ENCODE assay signal across 13 cellular contexts in genomic region chr9:120386390-120387131, GRCh38.
DNase-seq lines count a peak whose midpoint lies in the region; ATAC-seq and TF ChIP-seq lines count a peak whose summit lies in the region.
"Had no signal": no experiment of that assay in that cellular context is flagged by ENCODE, and none has a peak within 500 bp of the region (broad histone marks: within the 10 kb centered on the region; RNA-seq: fewer than 3 reads in every experiment).

No MANE protein-coding gene starts in this region.

- intact Hi-C loops in lower lobe of right lung (cut with DNase I) = no loop called here

- TF ChIP-seq EP300 in suprapubic skin (IDR thresholded peaks at IDR 0.05) = no peak

- ATAC-seq in lower lobe of right lung = peak; percentile 2 to 34
- no peak for ATAC-seq in GM19397 (IDR thresholded peaks at IDR 0.05; ENCODE audit: unreplicated experiment)
- ATAC-seq: activated CD8-positive, alpha-beta T cell treated with anti-CD3 and anti-CD28 coated beads for 36 hours had no signal

- peak; percentile 26 for DNase-seq in Caki2 (ENCODE audit: low read depth)
- DNase-seq in NCI-H146 treated with DMSO at 0.1 percent for 48 hours (lab: John Stamatoyannopoulos, UW; ENCODE audit: unreplicated experiment) = peak; percentile 87
- DNase-seq in astrocyte of the cerebellum (ENCODE audit: low read depth) = peak; percentile 38
- DNase-seq in lower lobe of right lung = no peak
- no peak for DNase-seq in T-helper 2 cell treated with Interferon-gamma antibody and Interleukin-4, amounts not matched to agents 5 μg/mL and 100 μg/mL, for 36 hours (ENCODE audit: low spot score)
- no peak for DNase-seq in effector CD4-positive, alpha-beta T cell
- DNase-seq in suprapubic skin (ENCODE audit: low spot score in 2 of 2) = no peak
- DNase-seq: activated CD8-positive, alpha-beta T cell treated with anti-CD3 and anti-CD28 coated beads for 36 hours; brain microvascular endothelial cell; CD4-positive, alpha-beta T cell; GOT3 had no signal

- TF ChIP-seq POLR2A in suprapubic skin (IDR thresholded peaks at IDR 0.05) = no peak

- H3K4me1 Mint-ChIP-seq in T-helper 2 cell treated with Interferon-gamma antibody and Interleukin-4, amounts not matched to agents 5 μg/mL and 100 μg/mL, for 36 hours (ENCODE audit: low read depth) = no peaks in the 10 kb centered on the region

- TF ChIP-seq CTCF in astrocyte of the cerebellum (IDR thresholded peaks at IDR 0.05; ENCODE audit: low read depth, low read length, missing control alignments) (no peak), lower lobe of right lung (IDR thresholded peaks at IDR 0.05) (no peak), suprapubic skin (IDR thresholded peaks at IDR 0.05) (no peak)

- no peak overlapping the region for H3K4me3 Mint-ChIP-seq in T-helper 2 cell treated with Interferon-gamma antibody and Interleukin-4, amounts not matched to agents 5 μg/mL and 100 μg/mL, for 36 hours
- H3K4me3 Mint-ChIP-seq: activated CD8-positive, alpha-beta T cell treated with anti-CD3 and anti-CD28 coated beads for 36 hours; CD4-positive, alpha-beta T cell; neural crest cell had no signal

- H3K4me1 ChIP-seq in lower lobe of right lung (peaks cover 8% of the 10 kb centered on the region), suprapubic skin (peaks cover 12% of the 10 kb centered on the region)

- H3K4me3 ChIP-seq in astrocyte of the cerebellum (ENCODE audit: low read depth, low read length) (no peak overlapping the region), lower lobe of right lung (no peak overlapping the region), suprapubic skin (no peak overlapping the region)

- in situ Hi-C loops in Caki2 (cut with HindIII; ENCODE audit: low pct_unique_long_range_greater_than_20kb, low sequenced_read_pairs) = no loop called here
- in situ Hi-C loops in astrocyte of the cerebellum (cut with HindIII; ENCODE audit: low sequenced_read_pairs) = no loop called here

- WGBS in suprapubic skin = 64% methylated on average over 11 of the region's 11 CpGs

- H3K9me3 Mint-ChIP-seq in T-helper 2 cell treated with Interferon-gamma antibody and Interleukin-4, amounts not matched to agents 5 μg/mL and 100 μg/mL, for 36 hours = no peaks in the 10 kb centered on the region
- H3K9me3 Mint-ChIP-seq: activated CD8-positive, alpha-beta T cell treated with anti-CD3 and anti-CD28 coated beads for 36 hours; CD4-positive, alpha-beta T cell; neural crest cell had no signal

- H3K36me3 Mint-ChIP-seq in T-helper 2 cell treated with Interferon-gamma antibody and Interleukin-4, amounts not matched to agents 5 μg/mL and 100 μg/mL, for 36 hours (ENCODE audit: low read depth) = peaks cover 23% of the 10 kb centered on the region

- no peak overlapping the region for H3K27ac ChIP-seq in lower lobe of right lung
- no peak overlapping the region for H3K27ac ChIP-seq in suprapubic skin
- H3K27ac ChIP-seq: brain microvascular endothelial cell had no signal

- H3K27me3 ChIP-seq in lower lobe of right lung (ENCODE audit: low read depth) = no peaks in the 10 kb centered on the region
- no peaks in the 10 kb centered on the region for H3K27me3 ChIP-seq in suprapubic skin
- H3K27me3 ChIP-seq: brain microvascular endothelial cell had no signal

- no peaks in the 10 kb centered on the region for H3K9me3 ChIP-seq in lower lobe of right lung
- H3K9me3 ChIP-seq in suprapubic skin = no peaks in the 10 kb centered on the region

- H3K27me3 Mint-ChIP-seq in T-helper 2 cell treated with Interferon-gamma antibody and Interleukin-4, amounts not matched to agents 5 μg/mL and 100 μg/mL, for 36 hours (ENCODE audit: low read depth) = no peaks in the 10 kb centered on the region
- H3K27me3 Mint-ChIP-seq: activated CD8-positive, alpha-beta T cell treated with anti-CD3 and anti-CD28 coated beads for 36 hours; CD4-positive, alpha-beta T cell had no signal

- H3K36me3 ChIP-seq in lower lobe of right lung (peaks cover 38% of the 10 kb centered on the region), suprapubic skin (peaks cover 40% of the 10 kb centered on the region)

- no peak overlapping the region for H3K27ac Mint-ChIP-seq in T-helper 2 cell treated with Interferon-gamma antibody and Interleukin-4, amounts not matched to agents 5 μg/mL and 100 μg/mL, for 36 hours
- H3K27ac Mint-ChIP-seq: activated CD8-positive, alpha-beta T cell treated with anti-CD3 and anti-CD28 coated beads for 36 hours; CD4-positive, alpha-beta T cell had no signal

Comparison
In these comparisons a context has a peak if more than half of its experiments do, and no peak if none do; other contexts are left out.
1. DNase-seq: peak in Caki2 (single experiment), NCI-H146 treated with DMSO at 0.1 percent for 48 hours (single experiment) and astrocyte of the cerebellum (single experiment); none in lower lobe of right lung (single experiment), T-helper 2 cell treated with Interferon-gamma antibody and Interleukin-4, amounts not matched to agents 5 μg/mL and 100 μg/mL, for 36 hours (single experiment), effector CD4-positive, alpha-beta T cell (single experiment) and suprapubic skin (0 of 2).